In genomic region chr3:64244011-64244942, GRCh38 we compare ENCODE assay signal across 8 cellular contexts. TPM values are rescaled to one million over a fixed set of nuclear protein-coding genes. Genes with fewer than 3 reads are reported as not detected.
DNase-seq lines count a peak whose midpoint lies in the region; ATAC-seq and TF ChIP-seq lines count a peak whose summit lies in the region.

No MANE protein-coding gene starts in this region.

- no peaks in the 10 kb centered on the region for H4K20me1 ChIP-seq in HCT116 (ENCODE audit: insufficient read depth)
- H4K20me1 ChIP-seq in OCI-LY3 (ENCODE audit: insufficient read depth, low read length): no peaks in the 10 kb centered on the region

- H3K27me3 Mint-ChIP-seq in activated T-cell treated with anti-CD3 and anti-CD28 coated beads, Interleukin-2, amount 50 U/mL, for 72 hours (ENCODE audit: low read depth): no peaks in the 10 kb centered on the region

- H3K36me3 ChIP-seq in HCT116 (ENCODE audit: control insufficient read depth in 1 of 2, insufficient read depth in 2 of 2, low read length in 2 of 2): no peaks in the 10 kb centered on the region
- no peaks in the 10 kb centered on the region for H3K36me3 ChIP-seq in OCI-LY3 (replicated peaks; ENCODE audit: low read depth, low read length)

- TF ChIP-seq POLR2A in HCT116 (IDR thresholded peaks at IDR 0.05; ENCODE audit: borderline replicate concordance, extremely low read depth, insufficient read depth, insufficient read length): no peak

- no peak overlapping the region for H3K9ac ChIP-seq in HCT116 (ENCODE audit: low read length)
- H3K9ac ChIP-seq in OCI-LY3 (ENCODE audit: low read length): no peak overlapping the region

- H3K27ac Mint-ChIP-seq in activated T-cell treated with anti-CD3 and anti-CD28 coated beads, Interleukin-2, amount 50 U/mL, for 72 hours: no peak overlapping the region

- CTCF ChIA-PET in HCT116 (lab: Charles Lee): interaction anchor here (0.7 to 1.0 kb wide), 2 partner anchors 16 to 26 kb away, joined by 3 read pairs; no protein-coding TSS in a partner anchor

- peak; percentile 41 for TF ChIP-seq CTCF in AG10803 (conservative IDR thresholded peaks at IDR 0.05; ENCODE audit: low read length)
- peak; percentile 51 to 62 (median 60); a peak in 5 of 6 replicates for TF ChIP-seq CTCF in HCT116 (IDR thresholded peaks at IDR 0.05 in 2 of 3, conservative IDR thresholded peaks at IDR 0.05 in 1 of 3; ENCODE audit: borderline replicate concordance in 1 of 3, insufficient read depth in 1 of 3, low read depth in 2 of 3, low read length in 2 of 3)
- TF ChIP-seq CTCF in OCI-LY3 (IDR thresholded peaks at IDR 0.05; ENCODE audit: low read depth, low read length): peak; percentile 36; the same call in 1 of the 2 replicates
- TF ChIP-seq CTCF in fibroblast of the aortic adventitia (IDR thresholded peaks at IDR 0.05; ENCODE audit: insufficient read depth, low read length): peak; percentile 51

- 0 out of 2 replicates have a peak, but pooled peaks have one; percentile 30 for TF ChIP-seq RAD21 in HCT116 (IDR thresholded peaks at IDR 0.05; ENCODE audit: low read depth)

- H3K27ac ChIP-seq in HCT116 (ENCODE audit: low read depth, low read length): no peak overlapping the region
- no peak overlapping the region for H3K27ac ChIP-seq in OCI-LY3 (ENCODE audit: low read length)

- H3K79me2 ChIP-seq in HCT116 (ENCODE audit: insufficient read depth, low read length): no peaks in the 10 kb centered on the region
- H3K79me2 ChIP-seq in OCI-LY3 (ENCODE audit: low read length): no peaks in the 10 kb centered on the region

- H3K4me2 ChIP-seq in HCT116 (ENCODE audit: low read length) (no peak overlapping the region), OCI-LY3 (ENCODE audit: low read length) (no peak overlapping the region)

- H3K4me1 ChIP-seq in HCT116 (ENCODE audit: control insufficient read depth in 1 of 2, insufficient read depth in 2 of 2, low read length in 2 of 2) (peaks cover 0 to under 1% of the 10 kb centered on the region in 2 experiments; a peak in 1 of 4 replicates), OCI-LY3 (ENCODE audit: low read length) (no peaks in the 10 kb centered on the region)

- no peaks in the 10 kb centered on the region for H3K9me3 ChIP-seq in HCT116 (ENCODE audit: control insufficient read depth in 1 of 2, insufficient read depth in 1 of 2, low read depth in 1 of 2, low read length in 2 of 2)
- no peaks in the 10 kb centered on the region for H3K9me3 ChIP-seq in OCI-LY3 (ENCODE audit: insufficient read depth, low read length)

- no peak overlapping the region for H2AFZ ChIP-seq in HCT116 (ENCODE audit: low read depth, low read length, poor library complexity, severe bottlenecking)
- H2AFZ ChIP-seq in OCI-LY3 (ENCODE audit: low read depth, low read length): no peak overlapping the region

- H3K4me1 Mint-ChIP-seq in activated T-cell treated with anti-CD3 and anti-CD28 coated beads, Interleukin-2, amount 50 U/mL, for 72 hours (ENCODE audit: low read depth): no peaks in the 10 kb centered on the region

- POLR2A ChIA-PET in HCT116 (lab: Charles Lee): no interaction called here

- RAD21 ChIA-PET in HCT116 (lab: Charles Lee; ENCODE audit: low non-redundant PET in 1 of 2, low total read pairs in 2 of 2, uncharacterized antibody in 2 of 2, unreplicated experiment in 2 of 2): interaction anchor here in 1 of 2 experiments (0.7 kb wide), 1 partner anchor 59 kb away, joined by 3 read pairs; no protein-coding TSS in a partner anchor

- no peak overlapping the region for H3K4me3 Mint-ChIP-seq in activated T-cell treated with anti-CD3 and anti-CD28 coated beads, Interleukin-2, amount 50 U/mL, for 72 hours

- ATAC-seq in HCT116: peak; percentile 87
- ATAC-seq in GM21528 (IDR thresholded peaks at IDR 0.05; ENCODE audit: low FRiP score, unreplicated experiment): no peak
- no peak for ATAC-seq in activated T-cell treated with anti-CD3 and anti-CD28 coated beads, Interleukin-2, amount 50 U/mL, for 72 hours (replicated peaks in 1 of 2)
- ATAC-seq in GM21576 (IDR thresholded peaks at IDR 0.05; ENCODE audit: unreplicated experiment): no peak

- no TSS peak for BruUV-seq in HCT116 (replicated peaks; lab: Mats Ljungman, UMichigan)

- DNase-seq in AG10803 (ENCODE audit: low read depth) (peak; percentile 70), HCT116 (ENCODE audit: low read depth, low spot score) (peak; percentile 51), fibroblast of the aortic adventitia (ENCODE audit: low read depth) (no peak)
- DNase-seq in activated T-cell treated with anti-CD3 and anti-CD28 coated beads, Interleukin-2, amount 50 U/mL, for 72 hours: no peak
- DNase-seq in stimulated activated CD4-positive, alpha-beta T cell treated with anti-CD3 and anti-CD28 coated beads, Interleukin-4, amount 100 ng/mL, for 4 hours: no peak

- H3K4me3 ChIP-seq in AG10803 (ENCODE audit: low read length): no peak overlapping the region
- H3K4me3 ChIP-seq in HCT116 (replicated peaks in 1 of 2; ENCODE audit: low read depth in 1 of 2, low read length in 2 of 2): no peak overlapping the region
- no peak overlapping the region for H3K4me3 ChIP-seq in OCI-LY3 (ENCODE audit: low read length)
- H3K4me3 ChIP-seq in fibroblast of the aortic adventitia (ENCODE audit: low read depth, low read length): no peak overlapping the region

- peaks cover 23% of the 10 kb centered on the region; the same call in 1 of the 2 replicates for H3K27me3 ChIP-seq in HCT116 (ENCODE audit: insufficient read depth, low read length)
- peaks cover 19% of the 10 kb centered on the region for H3K27me3 ChIP-seq in OCI-LY3 (ENCODE audit: low read depth, low read length)

- intact Hi-C loops in HCT116 (cut with micrococcal nuclease): no loop called here

- H3K36me3 Mint-ChIP-seq in activated T-cell treated with anti-CD3 and anti-CD28 coated beads, Interleukin-2, amount 50 U/mL, for 72 hours (ENCODE audit: insufficient read depth in 2 of 2): no peaks in the 10 kb centered on the region

- H3K9me3 Mint-ChIP-seq in activated T-cell treated with anti-CD3 and anti-CD28 coated beads, Interleukin-2, amount 50 U/mL, for 72 hours: no peaks in the 10 kb centered on the region

- no peaks in the 10 kb centered on the region for H3K9me2 ChIP-seq in HCT116 (ENCODE audit: insufficient read depth)

TF ChIP-seq in HCT116, 20 proteins besides CTCF, POLR2A, EP300 and RAD21:
- TF ChIP-seq TCF7L2 (IDR thresholded peaks at IDR 0.05; ENCODE audit: borderline replicate concordance, extremely low read depth, insufficient read depth, insufficient read length) (peak; percentile 12), ATF3 (IDR thresholded peaks at IDR 0.05) (no peak)

RNA-seq across cellular contexts. Expression of gene PRICKLE2, which starts 19.0 kb away (rescaled TPM):
- total RNA-seq in HCT116 (2021; ENCODE audit: unreplicated experiment) (0.05 TPM), fibroblast of the aortic adventitia (ENCODE audit: low replicate concordance) (22.0 and 45.1 TPM in 2 replicates)
- polyA plus RNA-seq in HCT116 (2012): 0.01 TPM in 1 of 2 replicates, not detected in the other
- under 1 TPM; 0.09 to 0.17 TPM for total RNA-seq in activated T-cell treated with anti-CD3 and anti-CD28 coated beads, Interleukin-2, amount 50 U/mL, for 72 hours

Comparison
In these comparisons a context has a peak if more than half of its experiments do, and no peak if none do; other contexts are left out.
1. DNase-seq: peak in AG10803 (single experiment) and HCT116 (single experiment); none in fibroblast of the aortic adventitia (single experiment), activated T-cell treated with anti-CD3 and anti-CD28 coated beads, Interleukin-2, amount 50 U/mL, for 72 hours (0 of 2) and stimulated activated CD4-positive, alpha-beta T cell treated with anti-CD3 and anti-CD28 coated beads, Interleukin-4, amount 100 ng/mL, for 4 hours (0 of 2).
2. RNA of gene PRICKLE2, which starts 19.0 kb away (total RNA-seq): 22.0 to 45.1 TPM in fibroblast of the aortic adventitia; 0.09 to 0.17 TPM in activated T-cell treated with anti-CD3 and anti-CD28 coated beads, Interleukin-2, amount 50 U/mL, for 72 hours and 0.05 TPM in HCT116 (single experiment); every median in the first group is over 10 times any median in the second.
3. Peak in every context shown above with its lines, with median percentiles within 50 percentile points of each other: CTCF ChIP-seq.